ENCODE assay signal across 1 cellular context in the genomic region with DNA sequence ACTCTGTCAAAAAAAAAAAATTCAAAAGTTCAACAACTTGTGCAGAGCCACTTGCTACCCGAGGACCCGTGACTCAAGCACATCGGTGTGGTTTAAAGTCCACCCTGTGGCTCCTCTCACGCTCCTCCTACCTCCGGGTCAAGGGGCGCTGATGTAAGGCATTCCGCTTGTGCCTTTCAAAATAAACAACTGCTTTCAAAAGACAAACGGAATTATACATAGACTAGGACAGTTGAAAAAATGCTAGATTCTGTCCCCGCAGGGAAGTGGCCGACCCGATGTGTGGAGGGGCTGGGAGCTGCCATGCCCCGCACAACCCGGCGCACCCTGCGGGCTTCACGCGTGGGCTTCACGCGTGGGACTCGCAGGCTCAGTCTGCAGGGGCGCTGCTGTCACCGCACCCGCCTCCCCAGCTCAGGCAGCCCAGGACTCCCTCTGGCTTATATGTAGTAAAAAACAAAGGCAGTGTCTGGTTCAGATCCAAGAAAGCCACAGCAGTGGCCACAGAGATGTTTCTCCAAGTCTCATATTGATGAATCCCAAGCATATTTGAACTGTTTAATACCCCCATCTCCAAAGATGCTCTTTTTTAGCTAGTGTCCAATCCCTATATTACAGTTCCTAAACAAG.
TF ChIP-seq lines count a peak whose summit lies in the region.

No MANE protein-coding gene starts in this region.

TF ChIP-seq in HepG2, 621 proteins besides CTCF, POLR2A, EP300 and RAD21 (continued from another document and continues in another):
- TF ChIP-seq, protein P1, sequence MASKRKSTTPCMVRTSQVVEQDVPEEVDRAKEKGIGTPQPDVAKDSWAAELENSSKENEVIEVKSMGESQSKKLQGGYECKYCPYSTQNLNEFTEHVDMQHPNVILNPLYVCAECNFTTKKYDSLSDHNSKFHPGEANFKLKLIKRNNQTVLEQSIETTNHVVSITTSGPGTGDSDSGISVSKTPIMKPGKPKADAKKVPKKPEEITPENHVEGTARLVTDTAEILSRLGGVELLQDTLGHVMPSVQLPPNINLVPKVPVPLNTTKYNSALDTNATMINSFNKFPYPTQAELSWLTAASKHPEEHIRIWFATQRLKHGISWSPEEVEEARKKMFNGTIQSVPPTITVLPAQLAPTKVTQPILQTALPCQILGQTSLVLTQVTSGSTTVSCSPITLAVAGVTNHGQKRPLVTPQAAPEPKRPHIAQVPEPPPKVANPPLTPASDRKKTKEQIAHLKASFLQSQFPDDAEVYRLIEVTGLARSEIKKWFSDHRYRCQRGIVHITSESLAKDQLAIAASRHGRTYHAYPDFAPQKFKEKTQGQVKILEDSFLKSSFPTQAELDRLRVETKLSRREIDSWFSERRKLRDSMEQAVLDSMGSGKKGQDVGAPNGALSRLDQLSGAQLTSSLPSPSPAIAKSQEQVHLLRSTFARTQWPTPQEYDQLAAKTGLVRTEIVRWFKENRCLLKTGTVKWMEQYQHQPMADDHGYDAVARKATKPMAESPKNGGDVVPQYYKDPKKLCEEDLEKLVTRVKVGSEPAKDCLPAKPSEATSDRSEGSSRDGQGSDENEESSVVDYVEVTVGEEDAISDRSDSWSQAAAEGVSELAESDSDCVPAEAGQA (IDR thresholded peaks at IDR 0.05; ENCODE audit: low read depth): no peak
- TF ChIP-seq, protein P1 (CRISPR knock-in tag; IDR thresholded peaks at IDR 0.05; ENCODE audit: borderline replicate concordance): no peak
- TF ChIP-seq ZBTB14 (CRISPR knock-in tag; IDR thresholded peaks at IDR 0.05) (no peak), ZNF562 (CRISPR knock-in tag; IDR thresholded peaks at IDR 0.05; ENCODE audit: borderline replicate concordance) (no peak), NPAS2 (CRISPR knock-in tag; IDR thresholded peaks at IDR 0.05; ENCODE audit: borderline replicate concordance) (no peak), ZFP82 (CRISPR knock-in tag; IDR thresholded peaks at IDR 0.05; ENCODE audit: borderline replicate concordance) (no peak), DBP (CRISPR knock-in tag; IDR thresholded peaks at IDR 0.05; ENCODE audit: not compliant biosample characterization) (no peak), ATM (IDR thresholded peaks at IDR 0.05; ENCODE audit: borderline replicate concordance) (no peak), MIER2 (CRISPR knock-in tag; IDR thresholded peaks at IDR 0.05) (peak; percentile 30; the same call in 1 of the 2 replicates), SRY (CRISPR knock-in tag; IDR thresholded peaks at IDR 0.05) (0 out of 2 replicates have a peak, but pooled peaks have one; percentile 53), SP5 (CRISPR knock-in tag; IDR thresholded peaks at IDR 0.05; ENCODE audit: borderline replicate concordance, low read depth) (peak; percentile 95), RBFOX2 (IDR thresholded peaks at IDR 0.05; ENCODE audit: low read depth, low read length) (peak; percentile 51), SATB2 (CRISPR knock-in tag; IDR thresholded peaks at IDR 0.05) (no peak), ZBTB34 (CRISPR knock-in tag; IDR thresholded peaks at IDR 0.05) (no peak), HNF4G (IDR thresholded peaks at IDR 0.05; ENCODE audit: borderline replicate concordance, low read depth, low read length) (peak; percentile 87), HNF4G (CRISPR knock-in tag; IDR thresholded peaks at IDR 0.05; ENCODE audit: borderline replicate concordance, low read depth) (peak; percentile 88), ZNF773 (CRISPR knock-in tag; IDR thresholded peaks at IDR 0.05; ENCODE audit: borderline replicate concordance) (no peak), WIZ (CRISPR knock-in tag; IDR thresholded peaks at IDR 0.05) (no peak), TEAD3 (CRISPR knock-in tag; optimal IDR thresholded peaks at IDR 0.05; ENCODE audit: borderline replicate concordance) (peak; percentile 74), SUZ12 (IDR thresholded peaks at IDR 0.05; ENCODE audit: low read depth, low read length) (no peak), DNMT3B (CRISPR knock-in tag; conservative IDR thresholded peaks at IDR 0.05) (no peak), ZNF577 (CRISPR knock-in tag; IDR thresholded peaks at IDR 0.05; ENCODE audit: borderline replicate concordance, low read depth) (no peak), ZFP90 (CRISPR knock-in tag; IDR thresholded peaks at IDR 0.05; ENCODE audit: borderline replicate concordance) (no peak), TCF12 (IDR thresholded peaks at IDR 0.05) (no peak), TCF12 (CRISPR knock-in tag; IDR thresholded peaks at IDR 0.05) (no peak), HOXA7 (CRISPR knock-in tag; IDR thresholded peaks at IDR 0.05) (no peak), HOXA9 (CRISPR knock-in tag; IDR thresholded peaks at IDR 0.05; ENCODE audit: borderline replicate concordance) (no peak), MEIS1 (CRISPR knock-in tag; IDR thresholded peaks at IDR 0.05; ENCODE audit: borderline replicate concordance) (no peak), ZNF441 (CRISPR knock-in tag; IDR thresholded peaks at IDR 0.05; ENCODE audit: borderline replicate concordance) (no peak; the same call in 1 of the 2 replicates), ZNF703 (CRISPR knock-in tag; IDR thresholded peaks at IDR 0.05; ENCODE audit: borderline replicate concordance) (no peak), ZNF280B (CRISPR knock-in tag; IDR thresholded peaks at IDR 0.05; ENCODE audit: borderline replicate concordance) (no peak), ZNF615 (CRISPR knock-in tag; IDR thresholded peaks at IDR 0.05; ENCODE audit: borderline replicate concordance) (no peak), ZNF333 (CRISPR knock-in tag; IDR thresholded peaks at IDR 0.05; ENCODE audit: borderline replicate concordance) (no peak), SPEN (CRISPR knock-in tag; IDR thresholded peaks at IDR 0.05; ENCODE audit: low read depth) (no peak; the same call in 1 of the 2 replicates), ZBTB26 (CRISPR knock-in tag; IDR thresholded peaks at IDR 0.05; ENCODE audit: borderline replicate concordance) (no peak), BRF2 (CRISPR knock-in tag; IDR thresholded peaks at IDR 0.05) (no peak)
- TF ChIP-seq, protein P2, sequence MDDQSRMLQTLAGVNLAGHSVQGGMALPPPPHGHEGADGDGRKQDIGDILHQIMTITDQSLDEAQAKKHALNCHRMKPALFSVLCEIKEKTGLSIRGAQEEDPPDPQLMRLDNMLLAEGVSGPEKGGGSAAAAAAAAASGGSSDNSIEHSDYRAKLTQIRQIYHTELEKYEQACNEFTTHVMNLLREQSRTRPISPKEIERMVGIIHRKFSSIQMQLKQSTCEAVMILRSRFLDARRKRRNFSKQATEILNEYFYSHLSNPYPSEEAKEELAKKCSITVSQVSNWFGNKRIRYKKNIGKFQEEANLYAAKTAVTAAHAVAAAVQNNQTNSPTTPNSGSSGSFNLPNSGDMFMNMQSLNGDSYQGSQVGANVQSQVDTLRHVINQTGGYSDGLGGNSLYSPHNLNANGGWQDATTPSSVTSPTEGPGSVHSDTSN (CRISPR knock-in tag; IDR thresholded peaks at IDR 0.05; ENCODE audit: borderline replicate concordance): no peak
- TF ChIP-seq, protein P3, sequence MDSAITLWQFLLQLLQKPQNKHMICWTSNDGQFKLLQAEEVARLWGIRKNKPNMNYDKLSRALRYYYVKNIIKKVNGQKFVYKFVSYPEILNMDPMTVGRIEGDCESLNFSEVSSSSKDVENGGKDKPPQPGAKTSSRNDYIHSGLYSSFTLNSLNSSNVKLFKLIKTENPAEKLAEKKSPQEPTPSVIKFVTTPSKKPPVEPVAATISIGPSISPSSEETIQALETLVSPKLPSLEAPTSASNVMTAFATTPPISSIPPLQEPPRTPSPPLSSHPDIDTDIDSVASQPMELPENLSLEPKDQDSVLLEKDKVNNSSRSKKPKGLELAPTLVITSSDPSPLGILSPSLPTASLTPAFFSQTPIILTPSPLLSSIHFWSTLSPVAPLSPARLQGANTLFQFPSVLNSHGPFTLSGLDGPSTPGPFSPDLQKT (CRISPR knock-in tag; IDR thresholded peaks at IDR 0.05; ENCODE audit: borderline replicate concordance): no peak
- TF ChIP-seq, protein P4, sequence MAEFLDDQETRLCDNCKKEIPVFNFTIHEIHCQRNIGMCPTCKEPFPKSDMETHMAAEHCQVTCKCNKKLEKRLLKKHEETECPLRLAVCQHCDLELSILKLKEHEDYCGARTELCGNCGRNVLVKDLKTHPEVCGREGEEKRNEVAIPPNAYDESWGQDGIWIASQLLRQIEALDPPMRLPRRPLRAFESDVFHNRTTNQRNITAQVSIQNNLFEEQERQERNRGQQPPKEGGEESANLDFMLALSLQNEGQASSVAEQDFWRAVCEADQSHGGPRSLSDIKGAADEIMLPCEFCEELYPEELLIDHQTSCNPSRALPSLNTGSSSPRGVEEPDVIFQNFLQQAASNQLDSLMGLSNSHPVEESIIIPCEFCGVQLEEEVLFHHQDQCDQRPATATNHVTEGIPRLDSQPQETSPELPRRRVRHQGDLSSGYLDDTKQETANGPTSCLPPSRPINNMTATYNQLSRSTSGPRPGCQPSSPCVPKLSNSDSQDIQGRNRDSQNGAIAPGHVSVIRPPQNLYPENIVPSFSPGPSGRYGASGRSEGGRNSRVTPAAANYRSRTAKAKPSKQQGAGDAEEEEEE (CRISPR knock-in tag; IDR thresholded peaks at IDR 0.05; ENCODE audit: borderline replicate concordance): no peak
